20 cellular contexts compared by ENCODE assay signal in genomic region chr13:78383899-78384298, GRCh38.
"Had no signal": no experiment of that assay in that cellular context is flagged by ENCODE, and none has a peak within 500 bp of the region (broad histone marks: within the 10 kb centered on the region; RNA-seq: fewer than 3 reads in every experiment).

No MANE protein-coding gene starts in this region.

- H3K79me2 ChIP-seq: parathyroid adenoma had no signal

- H3K4me2 ChIP-seq: neural progenitor cell had no signal

- H3K4me3 ChIP-seq: lung, mucosa of descending colon, neural progenitor cell, right atrium auricular region, sigmoid colon, testis, tibial artery had no signal

- H3K9me3 ChIP-seq: mucosa of descending colon, right atrium auricular region, sigmoid colon, testis, tibial artery had no signal

- H3K4me1 ChIP-seq: parathyroid adenoma, right atrium auricular region, sigmoid colon, testis, tibial artery had no signal

- H3K36me3 ChIP-seq: neural progenitor cell, right atrium auricular region, sigmoid colon, tibial artery had no signal

- H3K27ac ChIP-seq: neural progenitor cell, parathyroid adenoma, right atrium auricular region, sigmoid colon, testis, tibial artery had no signal

- H3K27me3 ChIP-seq: neural progenitor cell, right atrium auricular region, sigmoid colon, testis, tibial artery had no signal

- H3K9ac ChIP-seq: neural progenitor cell, parathyroid adenoma had no signal

- DNase-seq: cortex of kidney; effector memory CD8-positive, alpha-beta T cell; hypothalamus; immature natural killer cell; islet precursor cell; kidney glomerular epithelial cell; left colon; naive B cell; sigmoid colon; stimulated activated CD4-positive, alpha-beta T cell treated with anti-CD3 and anti-CD28 coated beads, Interleukin-2, amount 100 ng/mL, for 24 hours; stimulated activated CD4-positive, alpha-beta T cell treated with anti-CD3 and anti-CD28 coated beads, Interleukin-4, amount 100 ng/mL, for 4 hours; stimulated activated naive CD8-positive, alpha-beta T cell treated with anti-CD3 and anti-CD28 coated beads, Interleukin-15, Interleukin-2, amounts not matched to agents 100 U/mL and 50 U/mL, for 24 hours; substantia nigra; testis; tibial artery had no signal
